13 cellular contexts compared by ENCODE assay signal in genomic region chr12:132469423-132469822, GRCh38. TPM values are rescaled to one million over a fixed set of nuclear protein-coding genes. Genes with fewer than 3 reads are reported as not detected.
DNase-seq lines count a peak whose midpoint lies in the region; ATAC-seq, FAIRE-seq and TF ChIP-seq lines count a peak whose summit lies in the region.
"Had no signal": no experiment of that assay in that cellular context is flagged by ENCODE, and none has a peak within 500 bp of the region (broad histone marks: within the 10 kb centered on the region; RNA-seq: fewer than 3 reads in every experiment).

No MANE protein-coding gene starts in this region.

- H3K9me2 ChIP-seq in OCI-LY1 (ENCODE audit: low read depth, low read length) = no peaks in the 10 kb centered on the region

- no peaks in the 10 kb centered on the region for H4K20me1 ChIP-seq in OCI-LY1 (ENCODE audit: insufficient read depth, low read length)

- TF ChIP-seq POLR2A in ovary (IDR thresholded peaks at IDR 0.05) = no peak

- peak overlapping the region; percentile 39; the same call in 1 of the 2 replicates for H3K4me2 ChIP-seq in OCI-LY1 (ENCODE audit: low read length)

- FAIRE-seq in kidney (lab: Jason Lieb, UNC) = no peak
- FAIRE-seq: endothelial cell of umbilical vein had no signal

- 26 to 33% (median 27%) methylated on average over 9 of the region's 9 CpGs for WGBS in ovary, 3 donors

- H3K9me3 ChIP-seq in OCI-LY1 (ENCODE audit: low read length) = no peaks in the 10 kb centered on the region
- H3K9me3 ChIP-seq in kidney (ENCODE audit: control insufficient read depth in 1 of 2, low read length in 2 of 2) = no peaks in the 10 kb centered on the region
- H3K9me3 ChIP-seq in ovary = no peaks in the 10 kb centered on the region
- H3K9me3 ChIP-seq: lower lobe of right lung, transverse colon had no signal

- peaks cover 29% of the 10 kb centered on the region for H3K4me1 ChIP-seq in OCI-LY1 (ENCODE audit: insufficient read depth, low read length, severe bottlenecking)
- H3K4me1 ChIP-seq in kidney (ENCODE audit: control insufficient read depth in 1 of 2, insufficient read depth in 1 of 2, low read depth in 1 of 2, low read length in 2 of 2) = no peaks in the 10 kb centered on the region
- peaks cover 1% of the 10 kb centered on the region for H3K4me1 ChIP-seq in ovary (ENCODE audit: insufficient read depth)
- H3K4me1 ChIP-seq: lower lobe of right lung, transverse colon had no signal

- peak; percentile 56 for ATAC-seq in GM21367 (IDR thresholded peaks at IDR 0.05; ENCODE audit: unreplicated experiment)
- ATAC-seq: lower lobe of right lung had no signal

- peak overlapping the region; percentile 82 for H3K27ac ChIP-seq in OCI-LY1 (ENCODE audit: low read depth, low read length, poor library complexity, severe bottlenecking)
- H3K27ac ChIP-seq in kidney (ENCODE audit: low read depth in 2 of 2, low read length in 2 of 2) = no peak overlapping the region
- no peak overlapping the region for H3K27ac ChIP-seq in ovary
- H3K27ac ChIP-seq: lower lobe of right lung, skin epidermis, transverse colon had no signal

- H3K9ac ChIP-seq in OCI-LY1 (ENCODE audit: low read length) = no peak overlapping the region
- no peak overlapping the region for H3K9ac ChIP-seq in kidney (ENCODE audit: low read length in 2 of 2)

- DNase-seq in GM12864 (ENCODE audit: low read depth) (peak; percentile 24), kidney (peak; percentile 3), AML-193 (lab: John Stamatoyannopoulos, UW) (no peak), NCI-H1436 treated with DMSO at 0.1 percent for 48 hours (lab: John Stamatoyannopoulos, UW) (no peak), ovary (no peak)
- DNase-seq: DMS 273 treated with DMSO at 0.1 percent for 48 hours, lower lobe of right lung, NCI-H2227 treated with DMSO at 0.1 percent for 48 hours, transverse colon had no signal

- peak overlapping the region; percentile 18 for H3K4me3 ChIP-seq in GM12864 (ENCODE audit: low read depth, low read length)
- H3K4me3 ChIP-seq in OCI-LY1 (ENCODE audit: low read depth, low read length, poor library complexity, severe bottlenecking) = no peak overlapping the region
- no peak overlapping the region for H3K4me3 ChIP-seq in kidney (ENCODE audit: low read length in 2 of 2)
- H3K4me3 ChIP-seq in ovary = no peak overlapping the region
- H3K4me3 ChIP-seq: lower lobe of right lung, skin epidermis, transverse colon had no signal

- no peaks in the 10 kb centered on the region for H3K79me2 ChIP-seq in OCI-LY1 (ENCODE audit: insufficient read depth, low read length)

- no peak for TF ChIP-seq EP300 in ovary (IDR thresholded peaks at IDR 0.05)

- H3K27me3 ChIP-seq in OCI-LY1 (ENCODE audit: insufficient read depth, low read length) (no peaks in the 10 kb centered on the region), ovary (no peaks in the 10 kb centered on the region)

- no peaks in the 10 kb centered on the region; the same call in 1 of the 2 replicates for H3F3A ChIP-seq in OCI-LY1 (ENCODE audit: insufficient read depth, low read length)

- no peak overlapping the region for H2AFZ ChIP-seq in OCI-LY1 (ENCODE audit: low read length)

- intact Hi-C loops in kidney (cut with DNase I) = no loop called here
- intact Hi-C loops in ovary (cut with DNase I) = no loop called here

- TF ChIP-seq CTCF in GM12864 (IDR thresholded peaks at IDR 0.05; ENCODE audit: low read depth, low read length, missing control alignments) (no peak), OCI-LY1 (IDR thresholded peaks at IDR 0.05; ENCODE audit: low read length) (no peak), kidney (IDR thresholded peaks at IDR 0.05; ENCODE audit: borderline replicate concordance, extremely low read depth, insufficient read depth) (no peak), ovary (IDR thresholded peaks at IDR 0.05) (no peak)

- H3K36me3 ChIP-seq in OCI-LY1 (ENCODE audit: insufficient read depth, low read length) (no peaks in the 10 kb centered on the region), kidney (ENCODE audit: control insufficient read depth in 1 of 2, insufficient read depth in 2 of 2, low read length in 2 of 2) (no peaks in the 10 kb centered on the region), ovary (no peaks in the 10 kb centered on the region)
- H3K36me3 ChIP-seq: lower lobe of right lung, transverse colon had no signal

RNA-seq across cellular contexts. Expression of gene FBRSL1, which starts 20.5 kb away (rescaled TPM):
- total RNA-seq in kidney (44.7 TPM), ovary (10 to 100 TPM; 12.6 to 69.5 (median 54.3) TPM)
- polyA plus RNA-seq in kidney (ENCODE audit: insufficient read depth, low read depth, low replicate concordance) (23.8 TPM), ovary (10 to 100 TPM in 1 of 2 donors, 1 to 10 TPM in 1; 3.2 to 22.2 TPM)

Comparison
In these comparisons a context has a peak if more than half of its experiments do, and no peak if none do; other contexts are left out.
1. DNase-seq: peak in GM12864 (single experiment) and kidney (single experiment); none in AML-193 (0 of 2), NCI-H1436 treated with DMSO at 0.1 percent for 48 hours (single experiment) and ovary (0 of 5).